ENCODE assay signal across 8 cellular contexts in the genomic region with DNA sequence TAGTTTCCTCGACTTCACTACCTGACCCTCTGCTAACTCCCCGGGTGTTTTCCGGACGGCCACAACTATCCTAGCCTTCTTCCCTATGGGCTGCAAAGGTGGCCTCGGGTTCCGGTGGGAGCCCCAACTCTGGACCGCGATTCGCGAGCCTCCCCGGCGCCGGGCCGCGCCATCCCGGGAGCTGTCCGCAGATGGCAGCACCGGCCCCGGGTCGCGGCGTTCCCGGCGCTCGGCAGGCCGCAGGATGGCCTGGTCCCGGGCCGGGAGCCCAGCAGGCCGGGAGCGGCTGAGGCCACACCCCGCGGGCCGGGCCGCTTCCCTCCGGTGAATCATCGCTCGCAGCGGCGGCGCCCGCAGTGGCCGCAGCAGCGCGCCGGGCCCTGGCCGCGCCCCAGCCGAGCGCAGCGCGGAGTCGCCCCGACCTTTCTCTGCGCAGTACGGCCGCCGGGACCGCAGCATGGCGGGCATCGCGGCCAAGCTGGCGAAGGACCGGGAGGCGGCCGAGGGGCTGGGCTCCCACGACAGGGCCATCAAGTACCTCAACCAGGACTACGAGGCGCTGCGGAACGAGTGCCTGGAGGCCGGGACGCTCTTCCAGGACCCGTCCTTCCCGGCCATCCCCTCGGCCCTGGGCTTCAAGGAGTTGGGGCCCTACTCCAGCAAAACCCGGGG. TPM values are rescaled to one million over a fixed set of nuclear protein-coding genes. Genes with fewer than 3 reads are reported as not detected.
DNase-seq lines count a peak whose midpoint lies in the region; ATAC-seq and TF ChIP-seq lines count a peak whose summit lies in the region.

Gene CAPN2, plus strand, starts transcription at position 356 of the 672 bp plus-strand sequence. Its CDS starts 102 bp downstream, at position 458.

- H4K20me1 ChIP-seq in DND-41 (ENCODE audit: insufficient read depth, low read length) = no peaks in the 10 kb centered on the region

- H3K36me3 ChIP-seq in DND-41 (ENCODE audit: insufficient read depth, low read length) = no peaks in the 10 kb centered on the region
- no peaks in the 10 kb centered on the region for H3K36me3 ChIP-seq in HUES6 (ENCODE audit: control insufficient read depth, insufficient read depth, low read length)
- peaks cover 0 to 12% (median 0%) of the 10 kb centered on the region in 9 donors for H3K36me3 ChIP-seq in heart right ventricle
- no peaks in the 10 kb centered on the region for H3K36me3 ChIP-seq in parathyroid adenoma (ENCODE audit: control insufficient read depth, insufficient read depth, low read length)

- no peak within 1 kb of the TSS for H3K4me2 ChIP-seq in DND-41 (ENCODE audit: insufficient read depth, low read length)
- H3K4me2 ChIP-seq in parathyroid adenoma (ENCODE audit: low read length) = peak within 1 kb of the TSS; percentile 86

- no peak for DNase-seq in DND-41
- peak; percentile 84 for DNase-seq in SW480 (ENCODE audit: low spot score)
- peak; percentile 77 to 89 for DNase-seq in heart right ventricle
- DNase-seq in NCI-H345 treated with DMSO at 0.1 percent for 48 hours (lab: John Stamatoyannopoulos, UW; ENCODE audit: unreplicated experiment) = no peak

- H3K27ac ChIP-seq in DND-41 (ENCODE audit: low read length) = no peak within 1 kb of the TSS
- no peak within 1 kb of the TSS; the same call in 1 of the 2 replicates for H3K27ac ChIP-seq in HUES6 (ENCODE audit: low read depth, low read length)
- peak within 1 kb of the TSS; percentile 82 for H3K27ac ChIP-seq in angular gyrus (ENCODE audit: low read depth, low read length)
- peak within 1 kb of the TSS; percentile 89 to 99 (median 98) for H3K27ac ChIP-seq in heart right ventricle
- H3K27ac ChIP-seq in parathyroid adenoma = peak within 1 kb of the TSS; percentile 78

- H3K9me3 ChIP-seq in DND-41 (ENCODE audit: insufficient read depth, low read length, severe bottlenecking) = no peaks in the 10 kb centered on the region
- no peaks in the 10 kb centered on the region for H3K9me3 ChIP-seq in HUES6 (ENCODE audit: control insufficient read depth, insufficient read depth, low read depth, low read length)
- no peaks in the 10 kb centered on the region for H3K9me3 ChIP-seq in heart right ventricle
- no peaks in the 10 kb centered on the region for H3K9me3 ChIP-seq in parathyroid adenoma (ENCODE audit: control insufficient read depth, low read length)

- intact Hi-C loops in heart right ventricle (cut with DNase I) = loop anchor here in 9 of 10 donors (1.0 to 5.0 kb wide), 4 partner anchors 35 to 37 kb away; no protein-coding TSS in a partner anchor

- 0 to 1% methylated on average over 73 to 76 of the region's 76 CpGs for WGBS in heart right ventricle, 2 donors

- peaks cover 13% of the 10 kb centered on the region for H3K27me3 ChIP-seq in DND-41 (ENCODE audit: insufficient read depth, low read length, poor library complexity)
- peaks cover 48% of the 10 kb centered on the region for H3K27me3 ChIP-seq in HUES6 (ENCODE audit: control insufficient read depth, insufficient read depth, low read length)
- H3K27me3 ChIP-seq in heart right ventricle = no peaks in the 10 kb centered on the region
- H3K27me3 ChIP-seq in parathyroid adenoma (ENCODE audit: control insufficient read depth, insufficient read depth, low read length) = no peaks in the 10 kb centered on the region

- no peaks in the 10 kb centered on the region for H3K79me2 ChIP-seq in DND-41 (ENCODE audit: insufficient read depth, low read length)
- no peaks in the 10 kb centered on the region for H3K79me2 ChIP-seq in parathyroid adenoma

- H3K4me1 ChIP-seq in DND-41 (ENCODE audit: insufficient read depth, low read length) = no peaks in the 10 kb centered on the region
- peaks cover 45% of the 10 kb centered on the region for H3K4me1 ChIP-seq in HUES6 (ENCODE audit: control insufficient read depth, insufficient read depth, low read length)
- peaks cover 16 to 83% (median 78%) of the 10 kb centered on the region in 9 donors for H3K4me1 ChIP-seq in heart right ventricle
- H3K4me1 ChIP-seq in parathyroid adenoma = peaks cover 14% of the 10 kb centered on the region

- H3K9ac ChIP-seq in DND-41 (ENCODE audit: low read depth, low read length) (no peak within 1 kb of the TSS), HUES6 (ENCODE audit: low read length) (peak within 1 kb of the TSS; percentile 97), parathyroid adenoma (no peak within 1 kb of the TSS)

- ATAC-seq in DND-41 (ENCODE audit: insufficient read depth, low read depth) (peak; percentile 34; the same call in 1 of the 3 replicates), GM21447 (IDR thresholded peaks at IDR 0.05; ENCODE audit: unreplicated experiment) (peak; percentile 52), heart right ventricle (peak; percentile 87 to 97 (median 94))

- TF ChIP-seq CTCF in DND-41 (IDR thresholded peaks at IDR 0.05; ENCODE audit: borderline replicate concordance, extremely low read depth, low read length, poor library complexity, severe bottlenecking) = no peak
- peak; percentile 61 to 91 (median 78) for TF ChIP-seq CTCF in heart right ventricle (IDR thresholded peaks at IDR 0.05)
- TF ChIP-seq CTCF in parathyroid adenoma (IDR thresholded peaks at IDR 0.05) = peak; percentile 60

- H3K4me3 ChIP-seq in DND-41 (ENCODE audit: low read depth in 1 of 2, low read length in 2 of 2) (no peak within 1 kb of the TSS), HUES6 (ENCODE audit: low read depth, low read length) (peak within 1 kb of the TSS; percentile 95), heart right ventricle (peak within 1 kb of the TSS; percentile 62 to 97 (median 90)), parathyroid adenoma (ENCODE audit: low read depth, low read length) (peak within 1 kb of the TSS; percentile 73)

- H2AFZ ChIP-seq in DND-41 (ENCODE audit: low read depth, low read length) (no peak within 1 kb of the TSS), parathyroid adenoma (peak within 1 kb of the TSS; percentile 88)

RNA-seq across cellular contexts. Expression of gene CAPN2, which starts in this region (rescaled TPM):
- total RNA-seq in heart right ventricle = 100 to 1,000 TPM in 1 of 10 donors, 10 to 100 TPM in 9; 65.6 to 104 (median 77.6) TPM
- polyA plus RNA-seq in heart right ventricle = 100 to 1,000 TPM in 1 of 2 donors, 10 to 100 TPM in 1; 62.4 to 107 TPM

Comparison
In these comparisons a context has a peak if more than half of its experiments do, and no peak if none do; other contexts are left out.
1. ATAC-seq: peak in every context shown above with its lines; median percentile 94 in heart right ventricle; 52 in GM21447; 34 in DND-41.
2. DNase-seq: peak in SW480 (single experiment) and heart right ventricle (2 of 2); none in DND-41 (single experiment) and NCI-H345 treated with DMSO at 0.1 percent for 48 hours (single experiment).
3. H3K27ac ChIP-seq: peak in angular gyrus (single experiment), heart right ventricle (10 of 10) and parathyroid adenoma (single experiment); none in DND-41 (single experiment) and HUES6 (single experiment).
4. H3K4me3 ChIP-seq: peak in HUES6 (single experiment), heart right ventricle (10 of 10) and parathyroid adenoma (single experiment); none in DND-41 (0 of 2).